8 cellular contexts compared by ENCODE assay signal in the genomic region with DNA sequence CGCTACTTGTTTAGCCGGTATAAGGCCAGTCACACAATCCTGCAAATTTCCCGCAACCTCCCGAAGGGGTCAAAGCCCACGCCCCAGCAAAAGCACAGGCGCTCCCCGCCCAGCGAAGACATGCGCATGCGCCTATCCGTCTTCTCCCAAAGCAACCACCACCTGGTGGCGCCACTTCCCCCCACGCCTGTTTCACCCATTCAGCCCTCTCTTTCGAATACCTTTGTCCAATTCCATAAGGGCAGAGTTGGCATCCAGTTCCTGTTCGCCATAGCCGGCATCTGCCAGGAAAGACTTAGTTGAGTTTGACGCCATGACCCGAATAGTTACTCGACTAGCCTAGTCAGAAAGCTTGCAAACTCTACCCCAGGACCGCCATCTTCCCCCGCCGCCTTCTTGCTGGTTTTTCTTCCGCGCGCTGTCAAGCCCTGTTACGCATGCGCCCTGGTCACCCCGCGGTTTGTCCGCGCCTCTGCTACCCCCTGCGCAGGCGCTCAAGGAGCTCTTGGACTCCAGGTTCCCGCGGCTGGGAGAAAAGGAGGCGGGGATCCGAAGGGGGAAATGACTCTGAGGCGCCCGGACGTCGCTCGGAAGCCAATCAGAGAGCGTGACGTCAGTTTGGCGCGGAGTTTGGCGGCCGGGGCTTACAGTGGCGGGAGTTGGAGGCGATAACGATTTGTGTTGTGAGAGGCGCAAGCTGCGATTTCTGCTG. TPM values are rescaled to one million over a fixed set of nuclear protein-coding genes. Genes with fewer than 3 reads are reported as not detected.
A peak's percentile ranks its signal among the peaks of the same experiment; 100 is the strongest.
DNase-seq lines count a peak whose midpoint lies in the region; ATAC-seq and TF ChIP-seq lines count a peak whose summit lies in the region.

A gene with protein sequence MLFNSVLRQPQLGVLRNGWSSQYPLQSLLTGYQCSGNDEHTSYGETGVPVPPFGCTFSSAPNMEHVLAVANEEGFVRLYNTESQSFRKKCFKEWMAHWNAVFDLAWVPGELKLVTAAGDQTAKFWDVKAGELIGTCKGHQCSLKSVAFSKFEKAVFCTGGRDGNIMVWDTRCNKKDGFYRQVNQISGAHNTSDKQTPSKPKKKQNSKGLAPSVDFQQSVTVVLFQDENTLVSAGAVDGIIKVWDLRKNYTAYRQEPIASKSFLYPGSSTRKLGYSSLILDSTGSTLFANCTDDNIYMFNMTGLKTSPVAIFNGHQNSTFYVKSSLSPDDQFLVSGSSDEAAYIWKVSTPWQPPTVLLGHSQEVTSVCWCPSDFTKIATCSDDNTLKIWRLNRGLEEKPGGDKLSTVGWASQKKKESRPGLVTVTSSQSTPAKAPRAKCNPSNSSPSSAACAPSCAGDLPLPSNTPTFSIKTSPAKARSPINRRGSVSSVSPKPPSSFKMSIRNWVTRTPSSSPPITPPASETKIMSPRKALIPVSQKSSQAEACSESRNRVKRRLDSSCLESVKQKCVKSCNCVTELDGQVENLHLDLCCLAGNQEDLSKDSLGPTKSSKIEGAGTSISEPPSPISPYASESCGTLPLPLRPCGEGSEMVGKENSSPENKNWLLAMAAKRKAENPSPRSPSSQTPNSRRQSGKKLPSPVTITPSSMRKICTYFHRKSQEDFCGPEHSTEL (plus strand): TSS at position 626 of the 712 bp plus-strand sequence. CDS start 143 bp downstream, outside the sequence.
A gene with protein sequence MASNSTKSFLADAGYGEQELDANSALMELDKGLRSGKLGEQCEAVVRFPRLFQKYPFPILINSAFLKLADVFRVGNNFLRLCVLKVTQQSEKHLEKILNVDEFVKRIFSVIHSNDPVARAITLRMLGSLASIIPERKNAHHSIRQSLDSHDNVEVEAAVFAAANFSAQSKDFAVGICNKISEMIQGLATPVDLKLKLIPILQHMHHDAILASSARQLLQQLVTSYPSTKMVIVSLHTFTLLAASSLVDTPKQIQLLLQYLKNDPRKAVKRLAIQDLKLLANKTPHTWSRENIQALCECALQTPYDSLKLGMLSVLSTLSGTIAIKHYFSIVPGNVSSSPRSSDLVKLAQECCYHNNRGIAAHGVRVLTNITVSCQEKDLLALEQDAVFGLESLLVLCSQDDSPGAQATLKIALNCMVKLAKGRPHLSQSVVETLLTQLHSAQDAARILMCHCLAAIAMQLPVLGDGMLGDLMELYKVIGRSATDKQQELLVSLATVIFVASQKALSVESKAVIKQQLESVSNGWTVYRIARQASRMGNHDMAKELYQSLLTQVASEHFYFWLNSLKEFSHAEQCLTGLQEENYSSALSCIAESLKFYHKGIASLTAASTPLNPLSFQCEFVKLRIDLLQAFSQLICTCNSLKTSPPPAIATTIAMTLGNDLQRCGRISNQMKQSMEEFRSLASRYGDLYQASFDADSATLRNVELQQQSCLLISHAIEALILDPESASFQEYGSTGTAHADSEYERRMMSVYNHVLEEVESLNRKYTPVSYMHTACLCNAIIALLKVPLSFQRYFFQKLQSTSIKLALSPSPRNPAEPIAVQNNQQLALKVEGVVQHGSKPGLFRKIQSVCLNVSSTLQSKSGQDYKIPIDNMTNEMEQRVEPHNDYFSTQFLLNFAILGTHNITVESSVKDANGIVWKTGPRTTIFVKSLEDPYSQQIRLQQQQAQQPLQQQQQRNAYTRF (minus strand): TSS at position 435 of the 712 bp plus-strand sequence. CDS start 120 bp downstream, at position 315.

- peak within 1 kb of the TSS; percentile 83 to 93 (median 90) for H3K27ac ChIP-seq in spleen

- no peaks in the 10 kb centered on the region for H3K36me3 ChIP-seq in spleen

- peak; percentile 88 to 97 (median 94) for TF ChIP-seq CTCF in spleen (IDR thresholded peaks at IDR 0.05 in 8 of 11, conservative IDR thresholded peaks at IDR 0.05 in 3 of 11)

- peak; percentile 77 for ATAC-seq in GM19035 (IDR thresholded peaks at IDR 0.05; ENCODE audit: unreplicated experiment)
- ATAC-seq in HG03354 (IDR thresholded peaks at IDR 0.05; ENCODE audit: poor library complexity, severe bottlenecking, unreplicated experiment), result peak; percentile 81
- ATAC-seq in central memory CD8-positive, alpha-beta T cell (replicated peaks; ENCODE audit: extremely low read depth, poor library complexity, severe bottlenecking), result peak; percentile 85

- no peaks in the 10 kb centered on the region for H3K9me3 ChIP-seq in spleen

- 0 to 1% (median 0%) methylated on average over 50 to 53 of the region's 53 CpGs for WGBS in spleen, 5 donors

- peak within 1 kb of the TSS; percentile 90 for H3K4me3 Mint-ChIP-seq in central memory CD8-positive, alpha-beta T cell

- no peak for TF ChIP-seq POLR2A in spleen (IDR thresholded peaks at IDR 0.05)

- H3K4me1 ChIP-seq in spleen, result peaks cover 18 to 70% (median 49%) of the 10 kb centered on the region in 6 donors

- H3K27ac Mint-ChIP-seq in central memory CD8-positive, alpha-beta T cell (ENCODE audit: low read depth), result peak within 1 kb of the TSS; percentile 97

- no peaks in the 10 kb centered on the region for H3K9me3 Mint-ChIP-seq in central memory CD8-positive, alpha-beta T cell

- peak within 1 kb of the TSS; percentile 47 to 77 (median 65) for H3K4me3 ChIP-seq in spleen

- intact Hi-C loops in spleen (cut with DNase I; ENCODE audit: low total_unique reads), result loop anchor here (10.0 kb wide), 2 partner anchors 200 to 360 kb away; a partner anchor contains a TSS

- no peaks in the 10 kb centered on the region for H3K27me3 ChIP-seq in spleen (replicated peaks in 1 of 7)

- H3K4me1 Mint-ChIP-seq in central memory CD8-positive, alpha-beta T cell, result peaks cover 45% of the 10 kb centered on the region

- H3K27me3 Mint-ChIP-seq in central memory CD8-positive, alpha-beta T cell, result no peaks in the 10 kb centered on the region

- DNase-seq in AML-193 (lab: John Stamatoyannopoulos, UW), result peak; percentile 99
- DNase-seq in NCI-H446 (lab: John Stamatoyannopoulos, UW), result peak; percentile 99 to 100
- peak; percentile 99 for DNase-seq in activated CD4-positive, CD25-positive, alpha-beta regulatory T cell treated with anti-CD3 and anti-CD28 coated beads, Interleukin-2, amount 50 U/mL, for 16 hours (ENCODE audit: low read depth, low spot score)
- DNase-seq in central memory CD8-positive, alpha-beta T cell (ENCODE audit: low spot score in 2 of 2), result peak; percentile 97
- DNase-seq in inferior parietal cortex (ENCODE audit: extremely low spot score), result peak; percentile 100
- DNase-seq in spleen, result peak; percentile 99

- peaks cover 13% of the 10 kb centered on the region for H3K36me3 Mint-ChIP-seq in central memory CD8-positive, alpha-beta T cell (ENCODE audit: insufficient read depth)

RNA-seq across cellular contexts. Expression of the first gene that starts in this region (rescaled TPM):
- total RNA-seq in spleen, result 10 to 100 TPM in 5 of 7 donors, 1 to 10 TPM in 2; 5.8 to 15.7 (median 12.5) TPM
- polyA plus RNA-seq in spleen, result 1 to 10 TPM in 2 of 3 donors, under 1 TPM in 1; 0.76 to 3.6 (median 2.3) TPM

RNA-seq across cellular contexts. Expression of the second gene that starts in this region (rescaled TPM):
- 10 to 100 TPM; 11.1 to 16.5 (median 14.8) TPM for total RNA-seq in spleen
- 1 to 10 TPM; 5.4 to 6.3 (median 6.0) TPM for polyA plus RNA-seq in spleen

Comparison
In these comparisons a context has a peak if more than half of its experiments do, and no peak if none do; other contexts are left out.
1. Peak in every context shown above with its lines: DNase-seq, ATAC-seq, H3K4me3 ChIP-seq and H3K27ac ChIP-seq.